In genomic region chr17:82049521-82049971, GRCh38 we compare ENCODE assay signal across 1 cellular context.
TF ChIP-seq lines count a peak whose summit lies in the region.

No MANE protein-coding gene starts in this region.

TF ChIP-seq in HepG2, 621 proteins besides CTCF, POLR2A, EP300 and RAD21:
- TF ChIP-seq ZNF704 (CRISPR knock-in tag; IDR thresholded peaks at IDR 0.05; ENCODE audit: borderline replicate concordance) (0 out of 2 replicates have a peak, but pooled peaks have one; percentile 2), ZNF558 (CRISPR knock-in tag; IDR thresholded peaks at IDR 0.05; ENCODE audit: borderline replicate concordance) (no peak)
